Comparison of ENCODE assay signal across 21 cellular contexts in genomic region chr19:21092107-21092506, GRCh38. TPM values are rescaled to one million over a fixed set of nuclear protein-coding genes. Genes with fewer than 3 reads are reported as not detected.
A peak's percentile ranks its signal among the peaks of the same experiment; 100 is the strongest.
DNase-seq lines count a peak whose midpoint lies in the region; ATAC-seq and TF ChIP-seq lines count a peak whose summit lies in the region.
"Had no signal": no experiment of that assay in that cellular context is flagged by ENCODE, and none has a peak within 500 bp of the region (broad histone marks: within the 10 kb centered on the region; RNA-seq: fewer than 3 reads in every experiment).

No MANE protein-coding gene starts in this region.

- no peak overlapping the region for H3K4me3 Mint-ChIP-seq in brain
- no peak overlapping the region for H3K4me3 Mint-ChIP-seq in activated T-cell treated with anti-CD3 and anti-CD28 coated beads, Interleukin-2, amount 50 U/mL, for 4 hours
- H3K4me3 Mint-ChIP-seq in activated T-cell treated with anti-CD3 and anti-CD28 coated beads, Interleukin-2, amount 50 U/mL, for 24 hours, result no peak overlapping the region
- H3K4me3 Mint-ChIP-seq: activated B cell treated with CpG ODN at 0.5 μM for 24 hours; activated naive CD4-positive, alpha-beta T cell treated with anti-CD3 and anti-CD28 coated beads for 36 hours; naive thymus-derived CD8-positive, alpha-beta T cell had no signal

- H3K4me1 ChIP-seq in cardiac muscle cell (ENCODE audit: low read depth), result peaks cover 4% of the 10 kb centered on the region
- peaks cover 4% of the 10 kb centered on the region for H3K4me1 ChIP-seq in left ventricle myocardium inferior
- H3K4me1 ChIP-seq in mesodermal cell (ENCODE audit: control insufficient read depth, insufficient read depth, low read length, poor library complexity, severe bottlenecking), result peaks cover 15% of the 10 kb centered on the region
- peaks cover 17 to 25% of the 10 kb centered on the region in 2 donors for H3K4me1 ChIP-seq in thyroid gland
- H3K4me1 ChIP-seq: A549 had no signal

- peaks cover 54% of the 10 kb centered on the region for H3K4me1 Mint-ChIP-seq in brain
- no peaks in the 10 kb centered on the region for H3K4me1 Mint-ChIP-seq in activated T-cell treated with anti-CD3 and anti-CD28 coated beads, Interleukin-2, amount 50 U/mL, for 4 hours (ENCODE audit: low read depth)
- H3K4me1 Mint-ChIP-seq in activated T-cell treated with anti-CD3 and anti-CD28 coated beads, Interleukin-2, amount 50 U/mL, for 24 hours (ENCODE audit: low read depth), result no peaks in the 10 kb centered on the region
- H3K4me1 Mint-ChIP-seq: activated B cell treated with CpG ODN at 0.5 μM for 24 hours had no signal

- TF ChIP-seq CTCF in cardiac muscle cell (IDR thresholded peaks at IDR 0.05; ENCODE audit: low read depth, low read length) (no peak), left ventricle myocardium inferior (IDR thresholded peaks at IDR 0.05; ENCODE audit: borderline replicate concordance) (no peak), brain (conservative IDR thresholded peaks at IDR 0.05) (no peak), thyroid gland (IDR thresholded peaks at IDR 0.05) (no peak)

- H3K27ac Mint-ChIP-seq in brain, result peak overlapping the region; percentile 41 to 91 (median 65)
- no peak overlapping the region for H3K27ac Mint-ChIP-seq in activated T-cell treated with anti-CD3 and anti-CD28 coated beads, Interleukin-2, amount 50 U/mL, for 24 hours
- H3K27ac Mint-ChIP-seq: activated B cell treated with CpG ODN at 0.5 μM for 24 hours; activated naive CD4-positive, alpha-beta T cell treated with anti-CD3 and anti-CD28 coated beads for 36 hours had no signal

- ATAC-seq in activated T-cell treated with anti-CD3 and anti-CD28 coated beads, Interleukin-2, amount 50 U/mL, for 4 hours, result no peak
- ATAC-seq: A549; left lobe of liver; naive thymus-derived CD8-positive, alpha-beta T cell; stimulated activated naive CD8-positive, alpha-beta T cell treated with anti-CD3 and anti-CD28 coated beads, Interleukin-15, Interleukin-2, amounts not matched to agents 100 U/mL and 50 U/mL, for 24 hours had no signal

- peak overlapping the region; percentile 43 for H3K27ac ChIP-seq in cardiac muscle cell
- no peak overlapping the region for H3K27ac ChIP-seq in left ventricle myocardium inferior (replicated peaks)
- H3K27ac ChIP-seq in mesodermal cell (ENCODE audit: low read depth, low read length, severe bottlenecking), result peak overlapping the region; percentile 36
- H3K27ac ChIP-seq in thyroid gland, result peak overlapping the region; percentile 75 to 79 (median 77)
- H3K27ac ChIP-seq: A549, epithelial cell of prostate, KMS-11, skin epidermis had no signal

- H3K9me3 ChIP-seq in cardiac muscle cell (ENCODE audit: low read depth) (no peaks in the 10 kb centered on the region), left ventricle myocardium inferior (replicated peaks) (no peaks in the 10 kb centered on the region), mesodermal cell (ENCODE audit: control insufficient read depth, low read length) (no peaks in the 10 kb centered on the region), thyroid gland (no peaks in the 10 kb centered on the region)
- H3K9me3 ChIP-seq: A549 had no signal

- intact Hi-C loops in left ventricle myocardium inferior (cut with micrococcal nuclease), result no loop called here
- intact Hi-C loops in thyroid gland (cut with DNase I), result no loop called here

- peak in 1 of 2 donors; percentile 71 for DNase-seq in cardiac muscle cell (ENCODE audit: low read depth in 1 of 2, low spot score in 1 of 2)
- no peak for DNase-seq in left ventricle myocardium inferior
- DNase-seq in thyroid gland, result peak; percentile 62 to 65
- no peak for DNase-seq in activated T-cell treated with anti-CD3 and anti-CD28 coated beads, Interleukin-2, amount 50 U/mL, for 4 hours
- DNase-seq in SW 1271 (lab: John Stamatoyannopoulos, UW), result no peak
- DNase-seq in activated T-cell treated with anti-CD3 and anti-CD28 coated beads, Interleukin-2, amount 50 U/mL, for 24 hours, result no peak
- DNase-seq: activated B cell treated with CpG ODN at 0.5 μM for 24 hours; activated naive CD4-positive, alpha-beta T cell treated with anti-CD3 and anti-CD28 coated beads for 36 hours; central memory CD4-positive, alpha-beta T cell; GOT3; hypothalamus; naive thymus-derived CD8-positive, alpha-beta T cell; NCI-H510A; stimulated activated naive CD8-positive, alpha-beta T cell treated with anti-CD3 and anti-CD28 coated beads, Interleukin-15, Interleukin-2, amounts not matched to agents 100 U/mL and 50 U/mL, for 24 hours had no signal

- peaks cover 81% of the 10 kb centered on the region for H3K36me3 Mint-ChIP-seq in brain
- H3K36me3 Mint-ChIP-seq in activated T-cell treated with anti-CD3 and anti-CD28 coated beads, Interleukin-2, amount 50 U/mL, for 4 hours (ENCODE audit: insufficient read depth), result peaks cover 7% of the 10 kb centered on the region
- peaks cover 61% of the 10 kb centered on the region for H3K36me3 Mint-ChIP-seq in activated T-cell treated with anti-CD3 and anti-CD28 coated beads, Interleukin-2, amount 50 U/mL, for 24 hours (ENCODE audit: low read depth)

- no peaks in the 10 kb centered on the region for H3K27me3 Mint-ChIP-seq in brain
- no peaks in the 10 kb centered on the region for H3K27me3 Mint-ChIP-seq in activated T-cell treated with anti-CD3 and anti-CD28 coated beads, Interleukin-2, amount 50 U/mL, for 4 hours (ENCODE audit: low read depth)
- H3K27me3 Mint-ChIP-seq in activated T-cell treated with anti-CD3 and anti-CD28 coated beads, Interleukin-2, amount 50 U/mL, for 24 hours, result no peaks in the 10 kb centered on the region
- H3K27me3 Mint-ChIP-seq: activated B cell treated with CpG ODN at 0.5 μM for 24 hours; naive thymus-derived CD8-positive, alpha-beta T cell had no signal

- H3K9me3 Mint-ChIP-seq in brain, result peaks cover 0 to 2% (median 0%) of the 10 kb centered on the region in 5 experiments
- H3K9me3 Mint-ChIP-seq in activated T-cell treated with anti-CD3 and anti-CD28 coated beads, Interleukin-2, amount 50 U/mL, for 4 hours, result no peaks in the 10 kb centered on the region
- H3K9me3 Mint-ChIP-seq in activated T-cell treated with anti-CD3 and anti-CD28 coated beads, Interleukin-2, amount 50 U/mL, for 24 hours, result no peaks in the 10 kb centered on the region
- H3K9me3 Mint-ChIP-seq: activated B cell treated with CpG ODN at 0.5 μM for 24 hours; activated naive CD4-positive, alpha-beta T cell treated with anti-CD3 and anti-CD28 coated beads for 36 hours had no signal

- H3K4me3 ChIP-seq in cardiac muscle cell (no peak overlapping the region), left ventricle myocardium inferior (no peak overlapping the region), mesodermal cell (ENCODE audit: extremely low read depth, insufficient read depth, low read length, poor library complexity, severe bottlenecking) (no peak overlapping the region), thyroid gland (replicated peaks in 1 of 3) (no peak overlapping the region)
- H3K4me3 ChIP-seq: A549, skin epidermis had no signal

- no peak for TF ChIP-seq POLR2A in thyroid gland (IDR thresholded peaks at IDR 0.05)

- H3K36me3 ChIP-seq in cardiac muscle cell, result no peaks in the 10 kb centered on the region
- no peaks in the 10 kb centered on the region for H3K36me3 ChIP-seq in left ventricle myocardium inferior
- H3K36me3 ChIP-seq in mesodermal cell (ENCODE audit: control insufficient read depth, insufficient read depth, low read length), result peaks cover 80% of the 10 kb centered on the region
- no peaks in the 10 kb centered on the region for H3K36me3 ChIP-seq in thyroid gland

- H3K27me3 ChIP-seq in cardiac muscle cell, result no peaks in the 10 kb centered on the region
- H3K27me3 ChIP-seq in left ventricle myocardium inferior (ENCODE audit: low read depth), result no peaks in the 10 kb centered on the region
- H3K27me3 ChIP-seq in thyroid gland, result no peaks in the 10 kb centered on the region

RNA-seq across cellular contexts. Expression of gene ZNF714, which starts 10.1 kb away (rescaled TPM):
- total RNA-seq in cardiac muscle cell (8.7 and 17.3 TPM in 2 replicates), left ventricle myocardium inferior (1.7 TPM), thyroid gland (10 to 100 TPM; 21.1 to 47.1 (median 34.6) TPM)
- polyA plus RNA-seq in cardiac muscle cell (12.5 and 15.9 TPM in 2 replicates), brain (ENCODE audit: insufficient read depth, low read depth, low replicate concordance) (6.6 TPM)
- 22.9 TPM for polyA plus RNA-seq in mesodermal cell (2013, experiment 1 of 2)
- 25.6 TPM for polyA plus RNA-seq in mesodermal cell (2013, experiment 2 of 2)
- 10 to 100 TPM in 1 of 3 donors, 1 to 10 TPM in 2; 6.9 to 10.8 (median 8.3) TPM for total RNA-seq in activated T-cell treated with anti-CD3 and anti-CD28 coated beads, Interleukin-2, amount 50 U/mL, for 4 hours

RNA-seq across cellular contexts. Expression of gene ZNF431, which starts 49.7 kb away (rescaled TPM):
- total RNA-seq in cardiac muscle cell (15.3 and 26.7 TPM in 2 replicates), left ventricle myocardium inferior (12.4 TPM), thyroid gland (10 to 100 TPM; 22.7 to 29.6 (median 24.2) TPM)
- polyA plus RNA-seq in cardiac muscle cell (15.2 and 16.1 TPM in 2 replicates), brain (ENCODE audit: insufficient read depth, low read depth, low replicate concordance) (4.5 TPM)
- 14.9 TPM for polyA plus RNA-seq in mesodermal cell (2013, experiment 1 of 2)
- 15.1 TPM for polyA plus RNA-seq in mesodermal cell (2013, experiment 2 of 2)
- total RNA-seq in activated T-cell treated with anti-CD3 and anti-CD28 coated beads, Interleukin-2, amount 50 U/mL, for 4 hours, result 10 to 100 TPM in 1 of 3 donors, 1 to 10 TPM in 2; 9.0 to 10.4 (median 9.8) TPM

Comparison
In these comparisons a context has a peak if more than half of its experiments do, and no peak if none do; other contexts are left out.
1. DNase-seq: peak in thyroid gland (2 of 2); none in left ventricle myocardium inferior (single experiment), activated T-cell treated with anti-CD3 and anti-CD28 coated beads, Interleukin-2, amount 50 U/mL, for 4 hours (single experiment), SW 1271 (0 of 2) and activated T-cell treated with anti-CD3 and anti-CD28 coated beads, Interleukin-2, amount 50 U/mL, for 24 hours (single experiment).